ENCODE assay signal across 15 cellular contexts in the genomic region with DNA sequence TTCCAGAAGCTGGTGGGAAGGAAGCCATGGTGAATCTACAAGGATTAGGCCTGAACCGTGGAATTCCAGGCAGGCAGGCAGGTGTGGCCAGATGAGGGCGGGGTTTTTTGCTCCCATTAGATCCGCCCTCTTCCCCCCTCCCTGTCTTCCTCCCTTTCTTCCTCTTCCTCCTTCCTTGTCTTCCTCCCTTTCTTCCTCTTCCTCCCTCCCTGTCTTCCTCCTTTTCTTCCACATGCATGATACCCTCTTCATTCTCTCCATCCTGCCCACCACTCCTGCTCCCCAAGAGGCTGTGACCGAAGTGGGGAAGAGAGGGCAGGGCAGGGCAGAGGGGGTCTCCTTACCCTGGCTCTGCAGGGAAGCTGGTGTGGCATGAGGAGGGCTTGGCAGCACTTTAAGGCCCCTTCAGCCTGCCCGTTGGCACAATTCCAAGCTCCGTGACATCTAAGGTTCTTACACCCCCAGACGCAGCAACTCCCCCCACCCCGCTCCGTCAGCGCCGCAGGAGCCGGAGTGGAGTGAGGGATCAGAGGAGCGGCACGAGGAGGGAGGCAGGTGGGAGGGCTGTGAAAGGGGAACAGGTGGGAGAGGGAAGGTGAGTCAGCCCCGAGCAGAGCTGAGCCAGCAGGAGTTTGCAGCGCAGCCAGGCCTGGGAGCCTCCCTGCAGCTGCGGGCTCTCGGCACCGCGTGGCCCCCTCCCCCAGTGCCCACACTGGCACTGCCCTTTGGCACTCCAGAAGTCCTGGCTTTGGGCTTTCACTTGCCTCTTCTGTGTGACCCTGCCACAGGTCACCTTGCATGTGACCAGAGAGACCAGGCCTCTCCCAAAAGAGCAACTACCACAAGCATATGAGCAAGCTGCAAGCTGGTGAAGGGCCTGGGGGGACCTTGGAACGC. TPM values are rescaled to one million over a fixed set of nuclear protein-coding genes. Genes with fewer than 3 reads are reported as not detected.
DNase-seq lines count a peak whose midpoint lies in the region; TF ChIP-seq lines count a peak whose summit lies in the region.
"Had no signal": no experiment of that assay in that cellular context is flagged by ENCODE, and none has a peak within 500 bp of the region (broad histone marks: within the 10 kb centered on the region; RNA-seq: fewer than 3 reads in every experiment).

No MANE protein-coding gene starts in this region.

- H3K36me3 Mint-ChIP-seq in endothelial cell (ENCODE audit: low read depth, unreplicated experiment): no peaks in the 10 kb centered on the region
- H3K36me3 Mint-ChIP-seq: activated naive CD4-positive, alpha-beta T cell treated with anti-CD3 and anti-CD28 coated beads, Interleukin-2, amount 50 U/mL, for 24 hours had no signal

- H3K4me1 Mint-ChIP-seq in endothelial cell (ENCODE audit: unreplicated experiment): peaks cover 5% of the 10 kb centered on the region
- H3K4me1 Mint-ChIP-seq: activated naive CD4-positive, alpha-beta T cell treated with anti-CD3 and anti-CD28 coated beads, Interleukin-2, amount 50 U/mL, for 24 hours had no signal

- peak overlapping the region; percentile 67 for H3K4me3 Mint-ChIP-seq in endothelial cell (ENCODE audit: unreplicated experiment)
- H3K4me3 Mint-ChIP-seq: activated naive CD4-positive, alpha-beta T cell treated with anti-CD3 and anti-CD28 coated beads, Interleukin-2, amount 50 U/mL, for 24 hours; T-helper 17 cell had no signal

- peaks cover 4% of the 10 kb centered on the region for H3K27me3 Mint-ChIP-seq in endothelial cell (ENCODE audit: unreplicated experiment)
- H3K27me3 Mint-ChIP-seq: activated naive CD4-positive, alpha-beta T cell treated with anti-CD3 and anti-CD28 coated beads, Interleukin-2, amount 50 U/mL, for 24 hours had no signal

- no peaks in the 10 kb centered on the region for H3K9me3 Mint-ChIP-seq in endothelial cell (ENCODE audit: unreplicated experiment)
- H3K9me3 Mint-ChIP-seq: activated naive CD4-positive, alpha-beta T cell treated with anti-CD3 and anti-CD28 coated beads, Interleukin-2, amount 50 U/mL, for 24 hours had no signal

- DNase-seq in ELF-1 (ENCODE audit: low read depth, low spot score) (peak; percentile 52), NCI-H2107 (lab: John Stamatoyannopoulos, UW) (peak; percentile 25), endothelial cell (ENCODE audit: low spot score) (no peak), myocyte (ENCODE audit: low read depth) (peak; percentile 29), NOMO-1 treated with DMSO at 0.1 percent for 48 hours (lab: John Stamatoyannopoulos, UW; ENCODE audit: unreplicated experiment) (no peak), NCI-H446 (lab: John Stamatoyannopoulos, UW) (no peak), DMS114 treated with DMSO at 0.1 percent for 48 hours (lab: John Stamatoyannopoulos, UW; ENCODE audit: unreplicated experiment) (no peak)
- no peak for DNase-seq in effector CD4-positive, alpha-beta T cell
- DNase-seq: MV-4-11; ovary; stimulated activated CD4-positive, alpha-beta T cell treated with anti-CD3 and anti-CD28 coated beads, Interleukin-2, amount 100 ng/mL, for 48 hours; stimulated activated naive CD8-positive, alpha-beta T cell treated with anti-CD3 and anti-CD28 coated beads, Interleukin-15, Interleukin-2, amounts not matched to agents 100 U/mL and 50 U/mL, for 24 hours; T-helper 17 cell had no signal

- H3K27ac Mint-ChIP-seq in endothelial cell (ENCODE audit: unreplicated experiment): no peak overlapping the region
- H3K27ac Mint-ChIP-seq: activated naive CD4-positive, alpha-beta T cell treated with anti-CD3 and anti-CD28 coated beads, Interleukin-2, amount 50 U/mL, for 24 hours; T-helper 17 cell had no signal

- TF ChIP-seq CTCF in endothelial cell (IDR thresholded peaks at IDR 0.05; ENCODE audit: unreplicated experiment): no peak

RNA-seq across cellular contexts. Expression of a gene that starts 32.1 kb away (rescaled TPM):
- 0.21 TPM for total RNA-seq in endothelial cell (ENCODE audit: unreplicated experiment)
- total RNA-seq in myocyte: 0.05 TPM in 1 of 2 replicates, not detected in the other
- not detected for polyA plus RNA-seq in myocyte (2012)
- total RNA-seq: fibroblast of villous mesenchyme, T-helper 17 cell had no signal

RNA-seq across cellular contexts. Expression of a gene that starts 45.0 kb away (rescaled TPM):
- total RNA-seq in endothelial cell (ENCODE audit: unreplicated experiment): 3.7 TPM
- total RNA-seq in myocyte: 23.4 and 28.9 TPM in 2 replicates
- polyA plus RNA-seq in myocyte (2012): 67.7 TPM
- total RNA-seq: T-helper 17 cell had no signal

Comparison
In these comparisons a context has a peak if more than half of its experiments do, and no peak if none do; other contexts are left out.
1. DNase-seq: peak in ELF-1 (single experiment), NCI-H2107 (single experiment) and myocyte (single experiment); none in endothelial cell (single experiment), NOMO-1 treated with DMSO at 0.1 percent for 48 hours (single experiment), effector CD4-positive, alpha-beta T cell (single experiment), NCI-H446 (0 of 2) and DMS114 treated with DMSO at 0.1 percent for 48 hours (single experiment).